In the genomic region with DNA sequence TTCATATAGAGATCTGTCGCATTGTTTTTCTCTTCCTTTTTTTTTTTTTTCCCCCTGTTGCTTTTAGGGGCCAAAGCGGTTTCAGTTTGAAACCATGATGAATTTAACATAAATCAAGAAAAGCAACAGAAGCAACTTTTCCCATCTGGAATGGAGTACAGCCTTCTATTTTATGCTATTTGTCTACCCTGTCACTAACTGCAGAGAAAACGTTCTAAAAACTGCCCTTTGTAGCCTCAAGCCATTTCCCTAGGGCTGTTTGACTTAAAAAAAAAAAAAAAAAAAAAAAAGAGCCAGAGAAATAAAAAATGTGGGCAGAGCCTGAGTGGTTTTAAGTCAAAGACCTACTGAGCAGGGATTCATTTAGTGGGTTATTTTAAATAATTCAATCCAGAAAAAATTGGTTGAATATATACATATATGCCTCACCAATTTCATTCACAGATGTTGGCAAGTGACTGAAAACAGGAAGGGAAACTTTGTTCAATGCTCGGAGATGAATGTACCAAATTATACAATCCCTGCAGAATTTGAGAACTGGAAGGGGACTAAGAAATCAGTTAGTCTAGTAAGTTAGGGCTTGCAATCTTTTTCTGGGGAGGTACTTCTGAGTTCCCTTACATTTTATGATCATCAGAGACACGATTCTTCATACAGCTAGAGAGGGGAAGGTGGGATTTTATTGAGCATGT, we compare ENCODE assay signal across 22 cellular contexts.
A peak's percentile ranks its signal among the peaks of the same experiment; 100 is the strongest.
DNase-seq lines count a peak whose midpoint lies in the region; ATAC-seq, FAIRE-seq and TF ChIP-seq lines count a peak whose summit lies in the region.
"Had no signal": no experiment of that assay in that cellular context is flagged by ENCODE, and none has a peak within 500 bp of the region (broad histone marks: within the 10 kb centered on the region; RNA-seq: fewer than 3 reads in every experiment).

No MANE protein-coding gene starts in this region.

- peaks cover 7% of the 10 kb centered on the region for H3K9me3 Mint-ChIP-seq in type B pancreatic cell
- no peaks in the 10 kb centered on the region for H3K9me3 Mint-ChIP-seq in MCF 10A (ENCODE audit: unreplicated experiment)

- in situ Hi-C loops in GM12878 (cut with MboI), result no loop called here

- H3K36me3 ChIP-seq in GM12878 (ENCODE audit: control insufficient read depth in 2 of 2, insufficient read depth in 2 of 2, low read length in 1 of 2) (no peaks in the 10 kb centered on the region), right lobe of liver (no peaks in the 10 kb centered on the region)
- H3K36me3 ChIP-seq: HAP-1 had no signal

- H2AFZ ChIP-seq in GM12878 (ENCODE audit: control insufficient read depth, low read depth, low read length), result no peak overlapping the region

- H3K9ac ChIP-seq in GM12878 (ENCODE audit: control insufficient read depth, insufficient read depth, low read length), result no peak overlapping the region

- H3K27me3 Mint-ChIP-seq in type B pancreatic cell (no peaks in the 10 kb centered on the region), MCF 10A (ENCODE audit: insufficient read depth, unreplicated experiment) (no peaks in the 10 kb centered on the region)
- H3K27me3 Mint-ChIP-seq: activated CD4-positive, alpha-beta T cell treated with anti-CD3 and anti-CD28 coated beads, Interleukin-2, amount 10 ng/mL, durations not matched to agents 7 days and 5 days had no signal

- H4K20me1 ChIP-seq in GM12878 (ENCODE audit: control insufficient read depth, insufficient read depth), result no peaks in the 10 kb centered on the region

- POLR2A ChIA-PET in GM12878 (lab: Charles Lee) (no interaction called here), MCF 10A (lab: Yijun Ruan, JAX) (interaction anchor here (0.6 kb wide), 1 partner anchor 46 kb away, joined by 3 read pairs; no protein-coding TSS in a partner anchor)

- ATAC-seq in GM12878 (peak; percentile 47), right lobe of liver (no peak)
- ATAC-seq: esophagus mucosa had no signal

- no peaks in the 10 kb centered on the region for H3K36me3 Mint-ChIP-seq in type B pancreatic cell
- H3K36me3 Mint-ChIP-seq in MCF 10A (ENCODE audit: insufficient read depth, unreplicated experiment), result no peaks in the 10 kb centered on the region

- 16% methylated on average over 4 of the region's 5 CpGs for WGBS in GM12878 (ENCODE audit: insufficient coverage, insufficient replicate concordance, low lambda C conversion rate, missing lambda C conversion rate)
- WGBS in right lobe of liver (ENCODE audit: insufficient coverage, low coverage, low lambda C conversion rate, missing lambda C conversion rate), result 36% methylated on average over 4 of the region's 5 CpGs

- DNase-seq in NAMALWA (ENCODE audit: low spot score), result peak; percentile 22
- DNase-seq in GM12878 (ENCODE audit: low read depth, low spot score), result no peak
- no peak for DNase-seq in right lobe of liver
- DNase-seq in type B pancreatic cell (ENCODE audit: extremely low spot score, unreplicated experiment), result no peak
- DNase-seq in MCF 10A (ENCODE audit: unreplicated experiment), result no peak
- no peak for DNase-seq in iPS-NIHi11 (ENCODE audit: low spot score)
- no peak for DNase-seq in NCI-H524 treated with DMSO at 0.1 percent for 48 hours (lab: John Stamatoyannopoulos, UW)
- DNase-seq in activated CD4-positive, alpha-beta T cell treated with anti-CD3 and anti-CD28 coated beads for 1 hour, result no peak
- DNase-seq: activated CD4-positive, alpha-beta T cell treated with anti-CD3 and anti-CD28 coated beads, Interleukin-2, amount 10 ng/mL, durations not matched to agents 7 days and 5 days; activated CD8-positive, alpha-beta memory T cell treated with anti-CD3 and anti-CD28 coated beads, Interleukin-2, amount 50 U/mL, for 48 hours; activated gamma-delta T cell treated with Interleukin-2 at 50 U/mL for 16 hours; DMS79; effector CD4-positive, alpha-beta T cell; Karpas-422; NCI-H1105 treated with DMSO at 0.1 percent for 48 hours; NCI-H510A; Right ventricle myocardium superior; stimulated activated CD4-positive, alpha-beta T cell treated with anti-CD3 and anti-CD28 coated beads, Interleukin-4, amount 100 ng/mL, for 1 hour; trophoblast cell had no signal

- H3K4me1 Mint-ChIP-seq in type B pancreatic cell (ENCODE audit: unreplicated experiment) (peaks cover 25% of the 10 kb centered on the region), MCF 10A (ENCODE audit: insufficient read depth, unreplicated experiment) (peaks cover 24% of the 10 kb centered on the region)
- H3K4me1 Mint-ChIP-seq: activated CD4-positive, alpha-beta T cell treated with anti-CD3 and anti-CD28 coated beads, Interleukin-2, amount 10 ng/mL, durations not matched to agents 7 days and 5 days had no signal

- H3K4me3 Mint-ChIP-seq in type B pancreatic cell (peak overlapping the region; percentile 46), MCF 10A (ENCODE audit: unreplicated experiment) (no peak overlapping the region)
- H3K4me3 Mint-ChIP-seq: activated CD4-positive, alpha-beta T cell treated with anti-CD3 and anti-CD28 coated beads, Interleukin-2, amount 10 ng/mL, durations not matched to agents 7 days and 5 days; stimulated activated naive CD8-positive, alpha-beta T cell treated with anti-CD3 and anti-CD28 coated beads, Interleukin-15, Interleukin-2, amounts not matched to agents 100 ng/mL and 50 ng/mL, for 24 hours had no signal

- no peak overlapping the region for H3K4me3 ChIP-seq in GM12878
- no peak overlapping the region for H3K4me3 ChIP-seq in right lobe of liver
- H3K4me3 ChIP-seq: HAP-1 had no signal

- H3K4me1 ChIP-seq in GM12878 (ENCODE audit: control insufficient read depth, insufficient read depth, low read length), result no peaks in the 10 kb centered on the region
- peaks cover 0 to 59% (median 25%) of the 10 kb centered on the region in 4 donors for H3K4me1 ChIP-seq in right lobe of liver
- H3K4me1 ChIP-seq: HAP-1 had no signal

- TF ChIP-seq POLR2A in GM12878 (IDR thresholded peaks at IDR 0.05; ENCODE audit: low read depth, low read length) (no peak), right lobe of liver (IDR thresholded peaks at IDR 0.05) (no peak)

- H3K4me2 ChIP-seq in GM12878 (ENCODE audit: control insufficient read depth, insufficient read depth), result no peak overlapping the region

- no peak overlapping the region for H3K27ac ChIP-seq in GM12878 (ENCODE audit: control insufficient read depth, insufficient read depth)
- peak overlapping the region; percentile 52 to 78 (median 57) for H3K27ac ChIP-seq in right lobe of liver

- intact Hi-C loops in GM12878 (cut with micrococcal nuclease; ENCODE audit: unreplicated experiment) (no loop called here), right lobe of liver (cut with DNase I) (loop anchor here in 1 of 2 donors (5.0 kb wide), 1 partner anchor 75 kb away; a partner anchor contains a TSS), MCF 10A (cut with micrococcal nuclease) (no loop called here)

- RAD21 ChIA-PET in GM12878 (lab: Charles Lee; ENCODE audit: unreplicated experiment), result no interaction called here

- H3K27ac Mint-ChIP-seq in type B pancreatic cell (peak overlapping the region; percentile 86), MCF 10A (ENCODE audit: low read depth, unreplicated experiment) (no peak overlapping the region)
- H3K27ac Mint-ChIP-seq: activated CD4-positive, alpha-beta T cell treated with anti-CD3 and anti-CD28 coated beads, Interleukin-2, amount 10 ng/mL, durations not matched to agents 7 days and 5 days; stimulated activated naive CD8-positive, alpha-beta T cell treated with anti-CD3 and anti-CD28 coated beads, Interleukin-15, Interleukin-2, amounts not matched to agents 100 ng/mL and 50 ng/mL, for 24 hours had no signal

- no peak for TF ChIP-seq RAD21 in GM12878 (IDR thresholded peaks at IDR 0.05; ENCODE audit: insufficient read depth, low read depth, low read length)

- no peak for TF ChIP-seq CTCF in GM12878 (IDR thresholded peaks at IDR 0.05 in 2 of 3, conservative IDR thresholded peaks at IDR 0.05 in 1 of 3; ENCODE audit: control insufficient read depth in 2 of 3, extremely low read depth in 1 of 3, insufficient read depth in 1 of 3, low read depth in 3 of 3, low read length in 3 of 3)
- TF ChIP-seq CTCF in right lobe of liver (IDR thresholded peaks at IDR 0.05), result no peak
- no peak for TF ChIP-seq CTCF in type B pancreatic cell (conservative IDR thresholded peaks at IDR 0.05)
- TF ChIP-seq CTCF in MCF 10A (IDR thresholded peaks at IDR 0.05; ENCODE audit: unreplicated experiment), result no peak

- CTCF ChIA-PET in GM12878 (lab: Yijun Ruan, JAX), result no interaction called here
- CTCF ChIA-PET in MCF 10A (lab: Yijun Ruan, JAX), result interaction anchor here (0.7 to 2.1 kb wide), 2 partner anchors 9 to 78 kb away, joined by 3 to 6 read pairs; no protein-coding TSS in a partner anchor

- no peak for FAIRE-seq in GM12878 (lab: Jason Lieb, UNC)

- BruUV-seq in GM12878 (replicated peaks; lab: Mats Ljungman, UMichigan) (no TSS peak), MCF 10A (replicated peaks; lab: Mats Ljungman, UMichigan) (no TSS peak)

- SMC1A ChIA-PET in GM12878 (lab: Charles Lee; ENCODE audit: uncharacterized antibody, unreplicated experiment), result no interaction called here

- H3K79me2 ChIP-seq in GM12878 (ENCODE audit: control insufficient read depth, insufficient read depth, low read length), result no peaks in the 10 kb centered on the region

- H3K27me3 ChIP-seq in GM12878 (replicated peaks in 1 of 2; ENCODE audit: control insufficient read depth in 2 of 2, insufficient read depth in 2 of 2, low read length in 1 of 2), result no peaks in the 10 kb centered on the region
- no peaks in the 10 kb centered on the region for H3K27me3 ChIP-seq in right lobe of liver

- H3K9me3 ChIP-seq in GM12878 (replicated peaks; ENCODE audit: control insufficient read depth, insufficient read depth, low read length) (no peaks in the 10 kb centered on the region; the same call in 2 of the 3 replicates), right lobe of liver (no peaks in the 10 kb centered on the region)

- TF ChIP-seq EP300 in GM12878 (IDR thresholded peaks at IDR 0.05; ENCODE audit: borderline replicate concordance in 1 of 2, control insufficient read depth in 1 of 2, low read depth in 2 of 2, low read length in 2 of 2), result no peak

TF ChIP-seq in GM12878, 131 proteins besides CTCF, POLR2A, EP300 and RAD21:
- no peak for TF ChIP-seq EED (IDR thresholded peaks at IDR 0.05; ENCODE audit: low read depth)
- TF ChIP-seq ZSCAN29 (IDR thresholded peaks at IDR 0.05), result no peak
- TF ChIP-seq SPI1 (IDR thresholded peaks at IDR 0.05; ENCODE audit: borderline replicate concordance, insufficient read depth, low read depth, low read length), result peak; percentile 66; the same call in 1 of the 2 replicates
- TF ChIP-seq CHD4 (IDR thresholded peaks at IDR 0.05), result no peak
- no peak for TF ChIP-seq CEBPB (IDR thresholded peaks at IDR 0.05; ENCODE audit: borderline replicate concordance in 1 of 2, low read depth in 2 of 2, low read length in 2 of 2)
